11 cellular contexts compared by ENCODE assay signal in the genomic region with DNA sequence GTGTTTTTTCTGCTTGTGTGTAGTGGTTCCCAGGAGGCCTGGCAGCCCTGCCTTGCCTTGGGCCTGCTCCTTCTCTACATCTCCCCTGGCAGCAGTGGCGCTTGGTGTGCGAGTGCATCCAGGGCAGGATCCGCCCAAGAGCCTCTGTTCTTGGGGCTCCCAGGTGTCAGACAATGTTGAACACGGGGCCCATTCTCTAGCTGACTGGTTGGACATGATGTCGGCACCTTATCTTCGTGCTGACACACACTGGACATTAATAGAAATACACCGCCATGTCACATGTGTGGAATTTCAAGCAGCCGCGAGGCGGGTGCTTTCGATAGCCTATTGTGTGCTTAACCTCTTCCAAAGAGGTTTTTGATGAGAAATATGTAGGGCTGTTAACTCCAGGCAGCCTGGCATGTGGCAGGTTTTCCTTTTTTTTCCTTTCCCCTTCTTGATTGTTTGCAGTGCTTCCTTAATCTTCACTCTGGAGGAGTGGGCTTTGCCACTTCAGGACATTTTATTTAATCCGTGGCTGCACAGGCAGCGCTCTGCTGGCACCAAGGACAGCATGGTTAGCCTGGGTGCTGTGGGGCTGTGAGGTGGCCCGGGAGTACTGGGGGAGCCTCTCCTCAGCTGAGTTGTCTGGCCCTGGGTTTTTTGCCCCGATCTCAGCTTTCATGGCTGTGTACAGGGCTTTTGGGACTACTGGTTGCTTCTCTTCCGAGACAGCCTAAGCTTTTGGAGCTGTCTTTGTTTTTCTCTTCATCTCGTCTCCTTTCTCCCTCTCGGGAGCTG.
DNase-seq lines count a peak whose midpoint lies in the region; ATAC-seq, FAIRE-seq and TF ChIP-seq lines count a peak whose summit lies in the region.
"Had no signal": no experiment of that assay in that cellular context is flagged by ENCODE, and none has a peak within 500 bp of the region (broad histone marks: within the 10 kb centered on the region; RNA-seq: fewer than 3 reads in every experiment).

No MANE protein-coding gene starts in this region.

- peak; percentile 77 for FAIRE-seq in HTR-8/SVneo (lab: Jason Lieb, UNC)

- H3K9me3 ChIP-seq in HAP-1 = no peaks in the 10 kb centered on the region
- H3K9me3 ChIP-seq: esophagus muscularis mucosa, prostate gland had no signal

- in situ Hi-C loops in HAP-1 (cut with MboI; ENCODE audit: low sequenced_read_pairs) = no loop called here

- peak; percentile 12 for TF ChIP-seq CTCF in cardiac fibroblast (IDR thresholded peaks at IDR 0.05; ENCODE audit: low read depth, low read length)

- peak; percentile 25 for DNase-seq in AG08396 (ENCODE audit: low spot score)
- DNase-seq in HTR-8/SVneo (ENCODE audit: insufficient read length, low spot score) = peak; percentile 59
- peak; percentile 68 to 76 for DNase-seq in cardiac fibroblast (ENCODE audit: low read depth in 2 of 2)
- peak; percentile 2 for DNase-seq in medulla oblongata (ENCODE audit: extremely low spot score)
- no peak for DNase-seq in HAP-1 (ENCODE audit: low spot score in 2 of 2)
- DNase-seq in germinal center (ENCODE audit: low spot score) = no peak

- no peaks in the 10 kb centered on the region for H3K27me3 ChIP-seq in HAP-1 (ENCODE audit: low read depth)
- H3K27me3 ChIP-seq: esophagus muscularis mucosa had no signal

- H3K36me3 ChIP-seq in HAP-1 (replicated peaks) = no peaks in the 10 kb centered on the region
- H3K36me3 ChIP-seq: prostate gland had no signal

- H3K4me1 ChIP-seq in HAP-1 = no peaks in the 10 kb centered on the region
- H3K4me1 ChIP-seq: prostate gland had no signal

- ATAC-seq in HG03025 (IDR thresholded peaks at IDR 0.05; ENCODE audit: low FRiP score, unreplicated experiment) = no peak
- no peak for ATAC-seq in HG03342 (IDR thresholded peaks at IDR 0.05; ENCODE audit: unreplicated experiment)
- ATAC-seq: stimulated activated effector memory CD8-positive, alpha-beta T cell treated with anti-CD3 and anti-CD28 coated beads, Interleukin-12 subunit alpha, Interleukin-12 subunit beta, amount 100 ng/mL, for 72 hours had no signal

- H3K4me3 ChIP-seq in cardiac fibroblast (replicated peaks in 1 of 2; ENCODE audit: low read depth in 2 of 2, low read length in 2 of 2) (no peak overlapping the region), HAP-1 (no peak overlapping the region)
- H3K4me3 ChIP-seq: esophagus muscularis mucosa, prostate gland had no signal

Comparison
In these comparisons a context has a peak if more than half of its experiments do, and no peak if none do; other contexts are left out.
1. DNase-seq: peak in AG08396 (single experiment), HTR-8/SVneo (single experiment), cardiac fibroblast (2 of 2) and medulla oblongata (single experiment); none in HAP-1 (0 of 2) and germinal center (single experiment).